17 cellular contexts compared by ENCODE assay signal in genomic region chr14:101869217-101869616, GRCh38.
DNase-seq lines count a peak whose midpoint lies in the region; ATAC-seq and TF ChIP-seq lines count a peak whose summit lies in the region.
"Had no signal": no experiment of that assay in that cellular context is flagged by ENCODE, and none has a peak within 500 bp of the region (broad histone marks: within the 10 kb centered on the region; RNA-seq: fewer than 3 reads in every experiment).

No MANE protein-coding gene starts in this region.

- intact Hi-C loops in left ventricle myocardium inferior (cut with micrococcal nuclease), result no loop called here
- intact Hi-C loops in CD8-positive, alpha-beta T cell (cut with DNase I, micrococcal nuclease), result no loop called here

- H3K4me1 Mint-ChIP-seq in CD8-positive, alpha-beta T cell (ENCODE audit: low read depth), result peaks cover 71% of the 10 kb centered on the region
- H3K4me1 Mint-ChIP-seq in immature natural killer cell (peaks cover 68 to 87% of the 10 kb centered on the region in 2 donors), progenitor cell of endocrine pancreas (ENCODE audit: low read depth) (peaks cover 5% of the 10 kb centered on the region)

- TF ChIP-seq CTCF in left ventricle myocardium inferior (IDR thresholded peaks at IDR 0.05; ENCODE audit: borderline replicate concordance), result no peak
- TF ChIP-seq CTCF in right atrium auricular region (IDR thresholded peaks at IDR 0.05), result no peak
- TF ChIP-seq CTCF in CD8-positive, alpha-beta T cell (IDR thresholded peaks at IDR 0.05), result no peak
- no peak for TF ChIP-seq CTCF in progenitor cell of endocrine pancreas (IDR thresholded peaks at IDR 0.05; ENCODE audit: unreplicated experiment)

- H3K9me3 ChIP-seq in left ventricle myocardium inferior (replicated peaks), result no peaks in the 10 kb centered on the region
- H3K9me3 ChIP-seq in right atrium auricular region, result no peaks in the 10 kb centered on the region
- H3K9me3 ChIP-seq in CD8-positive, alpha-beta T cell (ENCODE audit: low read length), result no peaks in the 10 kb centered on the region
- H3K9me3 ChIP-seq in HAP-1, result no peaks in the 10 kb centered on the region
- H3K9me3 ChIP-seq: SJCRH30 had no signal

- no peaks in the 10 kb centered on the region for H3K36me3 ChIP-seq in left ventricle myocardium inferior
- H3K36me3 ChIP-seq in right atrium auricular region, result no peaks in the 10 kb centered on the region
- peaks cover 10% of the 10 kb centered on the region for H3K36me3 ChIP-seq in CD8-positive, alpha-beta T cell (ENCODE audit: insufficient read depth, low read length)
- H3K36me3 ChIP-seq in HAP-1 (replicated peaks), result no peaks in the 10 kb centered on the region; the same call in 1 of the 2 replicates

- POLR2A ChIA-PET in CD8-positive, alpha-beta T cell (lab: Charles Lee), result interaction anchor here (1.0 kb wide), 1 partner anchor 18 kb away, joined by 3 read pairs; no protein-coding TSS in a partner anchor

- no peak overlapping the region for H3K4me3 ChIP-seq in left ventricle myocardium inferior
- no peak overlapping the region for H3K4me3 ChIP-seq in right atrium auricular region
- no peak overlapping the region for H3K4me3 ChIP-seq in CD8-positive, alpha-beta T cell (ENCODE audit: low read depth, low read length)
- no peak overlapping the region for H3K4me3 ChIP-seq in HAP-1
- H3K4me3 ChIP-seq: PC-9, SJCRH30 had no signal

- H3K27me3 Mint-ChIP-seq in CD8-positive, alpha-beta T cell (ENCODE audit: low read depth), result no peaks in the 10 kb centered on the region
- H3K27me3 Mint-ChIP-seq in immature natural killer cell (ENCODE audit: low read depth in 3 of 3) (peaks cover 0 to 4% (median 2%) of the 10 kb centered on the region in 3 donors), progenitor cell of endocrine pancreas (no peaks in the 10 kb centered on the region)
- H3K27me3 Mint-ChIP-seq: B cell had no signal

- peaks cover 60% of the 10 kb centered on the region for H3K36me3 Mint-ChIP-seq in CD8-positive, alpha-beta T cell
- H3K36me3 Mint-ChIP-seq in immature natural killer cell (peaks cover 4 to 9% (median 5%) of the 10 kb centered on the region in 3 donors), progenitor cell of endocrine pancreas (ENCODE audit: insufficient read depth) (peaks cover 11% of the 10 kb centered on the region)

- H3K27me3 ChIP-seq in left ventricle myocardium inferior (ENCODE audit: low read depth), result no peaks in the 10 kb centered on the region
- no peaks in the 10 kb centered on the region for H3K27me3 ChIP-seq in right atrium auricular region
- H3K27me3 ChIP-seq in CD8-positive, alpha-beta T cell (ENCODE audit: insufficient read depth, low read length), result no peaks in the 10 kb centered on the region
- no peaks in the 10 kb centered on the region for H3K27me3 ChIP-seq in HAP-1 (ENCODE audit: low read depth)
- H3K27me3 ChIP-seq: SJCRH30 had no signal

- peaks cover 83% of the 10 kb centered on the region for H3K4me1 ChIP-seq in left ventricle myocardium inferior
- peaks cover 0 to 7% of the 10 kb centered on the region in 2 donors for H3K4me1 ChIP-seq in right atrium auricular region
- peaks cover 20% of the 10 kb centered on the region for H3K4me1 ChIP-seq in CD8-positive, alpha-beta T cell (ENCODE audit: insufficient read depth, low read length)
- H3K4me1 ChIP-seq in HAP-1, result no peaks in the 10 kb centered on the region
- H3K4me1 ChIP-seq: SJCRH30 had no signal

- H3K9me3 Mint-ChIP-seq in CD8-positive, alpha-beta T cell, result no peaks in the 10 kb centered on the region
- no peaks in the 10 kb centered on the region for H3K9me3 Mint-ChIP-seq in immature natural killer cell
- no peaks in the 10 kb centered on the region for H3K9me3 Mint-ChIP-seq in progenitor cell of endocrine pancreas (ENCODE audit: low read depth)

- CTCF ChIA-PET in CD8-positive, alpha-beta T cell (lab: Charles Lee), result no interaction called here

- ATAC-seq in CD8-positive, alpha-beta T cell, result no peak
- ATAC-seq in GM18909 (IDR thresholded peaks at IDR 0.05; ENCODE audit: poor library complexity, unreplicated experiment) (no peak), HG03378 (IDR thresholded peaks at IDR 0.05; ENCODE audit: unreplicated experiment) (no peak)

- peak overlapping the region; percentile 85 for H3K27ac ChIP-seq in left ventricle myocardium inferior (replicated peaks)
- H3K27ac ChIP-seq in right atrium auricular region, result no peak overlapping the region
- no peak overlapping the region for H3K27ac ChIP-seq in CD8-positive, alpha-beta T cell (ENCODE audit: low read depth, low read length)
- H3K27ac ChIP-seq: PC-9, SJCRH30 had no signal

- H3K27ac Mint-ChIP-seq in CD8-positive, alpha-beta T cell, result peak overlapping the region; percentile 63
- H3K27ac Mint-ChIP-seq in immature natural killer cell (peak overlapping the region; percentile 64 to 86 (median 77)), progenitor cell of endocrine pancreas (peak overlapping the region; percentile 27)
- H3K27ac Mint-ChIP-seq: B cell had no signal

- in situ Hi-C loops in HAP-1 (cut with MboI; ENCODE audit: low sequenced_read_pairs), result no loop called here

- no peak for DNase-seq in left ventricle myocardium inferior
- DNase-seq in right atrium auricular region (ENCODE audit: low spot score), result no peak
- no peak for DNase-seq in CD8-positive, alpha-beta T cell
- no peak for DNase-seq in immature natural killer cell
- no peak for DNase-seq in progenitor cell of endocrine pancreas (ENCODE audit: low spot score, unreplicated experiment)
- DNase-seq in HAP-1 (ENCODE audit: low spot score in 2 of 2), result no peak
- DNase-seq: DMS 273 treated with DMSO at 0.1 percent for 48 hours, KBM-7, NCI-H1436, NCI-H2029, NCI-H2171 treated with DMSO at 0.1 percent for 48 hours, NCI-H446 treated with DMSO at 0.1 percent for 48 hours, PC-9, SJCRH30 had no signal

- H3K4me3 Mint-ChIP-seq in CD8-positive, alpha-beta T cell, result no peak overlapping the region
- H3K4me3 Mint-ChIP-seq in immature natural killer cell (no peak overlapping the region), progenitor cell of endocrine pancreas (ENCODE audit: low read depth) (no peak overlapping the region)
- H3K4me3 Mint-ChIP-seq: B cell had no signal

Comparison
In these comparisons a context has a peak if more than half of its experiments do, and no peak if none do; other contexts are left out.
1. H3K27ac Mint-ChIP-seq: peak in every context shown above with its lines; median percentile 77 in immature natural killer cell; 63 in CD8-positive, alpha-beta T cell; 27 in progenitor cell of endocrine pancreas.